In genomic region chr17:4733073-4733531, GRCh38 we compare ENCODE assay signal across 10 cellular contexts. TPM values are rescaled to one million over a fixed set of nuclear protein-coding genes. Genes with fewer than 3 reads are reported as not detected.
A peak's percentile ranks its signal among the peaks of the same experiment; 100 is the strongest.
DNase-seq lines count a peak whose midpoint lies in the region; ATAC-seq, FAIRE-seq and TF ChIP-seq lines count a peak whose summit lies in the region.
"Had no signal": no experiment of that assay in that cellular context is flagged by ENCODE, and none has a peak within 500 bp of the region (broad histone marks: within the 10 kb centered on the region; RNA-seq: fewer than 3 reads in every experiment).

No MANE protein-coding gene starts in this region.

- H3K9me3 ChIP-seq in CD8-positive, alpha-beta T cell (ENCODE audit: low read length): no peaks in the 10 kb centered on the region
- no peaks in the 10 kb centered on the region for H3K9me3 ChIP-seq in kidney (ENCODE audit: control insufficient read depth in 1 of 2, low read length in 2 of 2)

- no peak for DNase-seq in CD8-positive, alpha-beta T cell
- DNase-seq in HFFc6: no peak
- DNase-seq in UCSD-AML1 (lab: John Stamatoyannopoulos, UW; ENCODE audit: unreplicated experiment): peak; percentile 74
- peak; percentile 53 for DNase-seq in kidney
- no peak for DNase-seq in foreskin melanocyte
- no peak for DNase-seq in NCI-H1694 treated with DMSO at 0.1 percent for 48 hours (lab: John Stamatoyannopoulos, UW)
- DNase-seq: DMS53, NCI-H446 treated with DMSO at 0.1 percent for 48 hours had no signal

- H3K36me3 ChIP-seq in CD8-positive, alpha-beta T cell (ENCODE audit: insufficient read depth, low read length): no peaks in the 10 kb centered on the region
- H3K36me3 ChIP-seq in kidney (ENCODE audit: control insufficient read depth in 1 of 2, insufficient read depth in 2 of 2, low read length in 2 of 2): peaks cover 3 to 7% of the 10 kb centered on the region in 2 donors

- no peak overlapping the region for H3K9ac ChIP-seq in kidney (ENCODE audit: low read length in 2 of 2)

- no peak for ATAC-seq in CD8-positive, alpha-beta T cell
- ATAC-seq in GM18907 (IDR thresholded peaks at IDR 0.05; ENCODE audit: unreplicated experiment): no peak
- no peak for ATAC-seq in GM19351 (IDR thresholded peaks at IDR 0.05; ENCODE audit: unreplicated experiment)

- POLR2A ChIA-PET in CD8-positive, alpha-beta T cell (lab: Charles Lee): interaction anchor here (1.4 to 3.8 kb wide), 2 partner anchors 23 to 57 kb away, joined by 7 to 14 read pairs; partner anchors contain the start of gene ARRB2

- intact Hi-C loops in CD8-positive, alpha-beta T cell (cut with DNase I, micrococcal nuclease): loop anchor here in 1 of 2 experiments (5.0 kb wide), 1 partner anchor 366 kb away; the partner anchor contains the start of gene UBE2G1
- intact Hi-C loops in kidney (cut with DNase I): no loop called here

- TF ChIP-seq CTCF in CD8-positive, alpha-beta T cell (IDR thresholded peaks at IDR 0.05): no peak
- TF ChIP-seq CTCF in HFFc6 (IDR thresholded peaks at IDR 0.05) (peak; percentile 46; the same call in 1 of the 2 replicates), kidney (IDR thresholded peaks at IDR 0.05; ENCODE audit: borderline replicate concordance, extremely low read depth, insufficient read depth) (no peak)

- peak overlapping the region; percentile 39 for H3K4me3 Mint-ChIP-seq in CD8-positive, alpha-beta T cell
- H3K4me3 Mint-ChIP-seq in HFFc6: peak overlapping the region; percentile 26; the same call in 1 of the 2 replicates

- peaks cover 12% of the 10 kb centered on the region for H3K36me3 Mint-ChIP-seq in CD8-positive, alpha-beta T cell
- H3K36me3 Mint-ChIP-seq in HFFc6 (ENCODE audit: low read depth): no peaks in the 10 kb centered on the region

- no peak overlapping the region for H3K4me3 ChIP-seq in CD8-positive, alpha-beta T cell (ENCODE audit: low read depth, low read length)
- no peak overlapping the region for H3K4me3 ChIP-seq in kidney (ENCODE audit: low read length in 2 of 2)

- no peaks in the 10 kb centered on the region for H3K27me3 ChIP-seq in CD8-positive, alpha-beta T cell (ENCODE audit: insufficient read depth, low read length)

- no peaks in the 10 kb centered on the region for H3K27me3 Mint-ChIP-seq in CD8-positive, alpha-beta T cell (ENCODE audit: low read depth)
- peaks cover 7% of the 10 kb centered on the region for H3K27me3 Mint-ChIP-seq in HFFc6 (ENCODE audit: insufficient read depth)

- CTCF ChIA-PET in CD8-positive, alpha-beta T cell (lab: Charles Lee): interaction anchor here (0.8 to 2.3 kb wide), 4 partner anchors 23 to 164 kb away, joined by 3 to 17 read pairs (median 11); partner anchors contain the start of gene ARRB2

- H3K27ac Mint-ChIP-seq in CD8-positive, alpha-beta T cell: no peak overlapping the region
- no peak overlapping the region for H3K27ac Mint-ChIP-seq in HFFc6

- H3K27ac ChIP-seq in CD8-positive, alpha-beta T cell (ENCODE audit: low read depth, low read length): no peak overlapping the region
- no peak overlapping the region for H3K27ac ChIP-seq in kidney (ENCODE audit: low read depth in 2 of 2, low read length in 2 of 2)

- H3K9me3 Mint-ChIP-seq in CD8-positive, alpha-beta T cell: no peaks in the 10 kb centered on the region
- no peaks in the 10 kb centered on the region for H3K9me3 Mint-ChIP-seq in HFFc6

- peaks cover 30% of the 10 kb centered on the region for H3K4me1 Mint-ChIP-seq in CD8-positive, alpha-beta T cell (ENCODE audit: low read depth)
- H3K4me1 Mint-ChIP-seq in HFFc6 (ENCODE audit: low read depth): peaks cover 16% of the 10 kb centered on the region

- H3K4me1 ChIP-seq in CD8-positive, alpha-beta T cell (ENCODE audit: insufficient read depth, low read length): peaks cover 24% of the 10 kb centered on the region
- peaks cover 3 to 4% of the 10 kb centered on the region in 2 donors for H3K4me1 ChIP-seq in kidney (ENCODE audit: control insufficient read depth in 1 of 2, insufficient read depth in 1 of 2, low read depth in 1 of 2, low read length in 2 of 2)

- FAIRE-seq in kidney (lab: Jason Lieb, UNC): no peak

RNA-seq across cellular contexts. Expression of gene MED11, which starts 1.9 kb away (rescaled TPM):
- total RNA-seq in CD8-positive, alpha-beta T cell: 1 to 10 TPM; 2.3 to 2.4 TPM
- 10 to 100 TPM; 15.3 to 19.1 (median 17.4) TPM for total RNA-seq in HFFc6 (2021; fragmentation: NEBNext Ultra II Directional; extraction: Animal tissue kit (Norgen Biotek cat#: 25700))
- 19.0 TPM for total RNA-seq in kidney
- polyA plus RNA-seq in kidney (ENCODE audit: insufficient read depth, low read depth, low replicate concordance): 58.4 TPM

RNA-seq across cellular contexts. Expression of gene ZMYND15, which starts 6.5 kb away (rescaled TPM):
- total RNA-seq in CD8-positive, alpha-beta T cell: 1 to 10 TPM; 3.1 to 3.8 TPM
- not detected for total RNA-seq in HFFc6 (2021; fragmentation: NEBNext Ultra II Directional; extraction: Animal tissue kit (Norgen Biotek cat#: 25700))
- 5.1 TPM for total RNA-seq in kidney
- 1.3 TPM for polyA plus RNA-seq in kidney (ENCODE audit: insufficient read depth, low read depth, low replicate concordance)

RNA-seq across cellular contexts. Expression of gene CXCL16, which starts 6.6 kb away (rescaled TPM):
- total RNA-seq in CD8-positive, alpha-beta T cell: 10 to 100 TPM; 41.5 to 42.3 TPM
- under 1 TPM; 0.31 to 0.92 (median 0.62) TPM for total RNA-seq in HFFc6 (2021; fragmentation: NEBNext Ultra II Directional; extraction: Animal tissue kit (Norgen Biotek cat#: 25700))
- total RNA-seq in kidney: 83.0 TPM
- 22.5 TPM for polyA plus RNA-seq in kidney (ENCODE audit: insufficient read depth, low read depth, low replicate concordance)

RNA-seq across cellular contexts. Expression of gene ARRB2, which starts 22.7 kb away (rescaled TPM):
- total RNA-seq in CD8-positive, alpha-beta T cell: 100 to 1,000 TPM; 222 to 226 TPM
- total RNA-seq in HFFc6 (2021; fragmentation: NEBNext Ultra II Directional; extraction: Animal tissue kit (Norgen Biotek cat#: 25700)): 10 to 100 TPM in 2 of 6 experiments, 1 to 10 TPM in 4; 8.0 to 10.7 (median 9.1) TPM
- total RNA-seq in kidney: 63.1 TPM
- polyA plus RNA-seq in kidney (ENCODE audit: insufficient read depth, low read depth, low replicate concordance): 32.8 TPM

RNA-seq across cellular contexts. Expression of gene PELP1, which starts 29.2 kb away (rescaled TPM):
- 10 to 100 TPM; 45.7 to 49.3 TPM for total RNA-seq in CD8-positive, alpha-beta T cell
- 10 to 100 TPM; 52.8 to 64.9 (median 60.5) TPM for total RNA-seq in HFFc6 (2021; fragmentation: NEBNext Ultra II Directional; extraction: Animal tissue kit (Norgen Biotek cat#: 25700))
- total RNA-seq in kidney: 49.0 TPM
- polyA plus RNA-seq in kidney (ENCODE audit: insufficient read depth, low read depth, low replicate concordance): 20.9 TPM

Comparison
In these comparisons a context has a peak if more than half of its experiments do, and no peak if none do; other contexts are left out.
1. DNase-seq: peak in UCSD-AML1 (single experiment) and kidney (single experiment); none in CD8-positive, alpha-beta T cell (0 of 7), HFFc6 (single experiment), foreskin melanocyte (single experiment) and NCI-H1694 treated with DMSO at 0.1 percent for 48 hours (single experiment).
2. RNA of gene CXCL16, which starts 6.6 kb away (total RNA-seq): 83.0 TPM in kidney (single experiment) and 41.5 to 42.3 TPM in CD8-positive, alpha-beta T cell; 0.31 to 0.92 TPM in HFFc6; every median in the first group is over 10 times any median in the second.